In the genomic region with DNA sequence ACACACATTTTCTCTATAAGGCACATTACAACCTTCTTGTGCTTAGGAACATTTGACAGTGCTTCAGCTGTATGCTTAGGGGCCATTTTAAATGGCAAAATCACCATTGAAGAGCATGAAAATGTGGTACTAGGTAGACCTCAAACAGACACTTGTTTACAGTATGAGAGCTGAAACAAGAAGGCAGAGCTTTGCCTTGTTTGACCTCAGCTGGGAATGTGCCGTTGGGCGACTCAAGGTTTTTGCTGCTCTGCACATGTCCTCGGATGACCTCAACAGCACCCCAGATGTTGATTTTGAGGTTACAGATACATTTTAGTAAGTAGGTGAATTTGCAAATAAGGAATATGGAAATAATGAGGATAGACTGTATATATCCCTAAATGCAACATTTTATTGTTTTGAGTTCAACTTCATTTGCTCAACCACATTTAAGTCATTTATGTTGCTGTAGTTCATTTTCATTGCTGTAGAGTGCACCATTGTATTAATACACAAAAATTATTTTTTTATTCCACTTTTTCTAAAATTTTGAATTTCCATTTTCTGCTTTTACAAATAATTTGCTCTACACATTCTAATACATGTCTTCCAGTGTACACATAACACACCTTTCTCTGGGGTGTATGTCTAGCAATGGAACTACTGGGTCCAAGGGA, we compare ENCODE assay signal across 23 cellular contexts.
DNase-seq lines count a peak whose midpoint lies in the region; ATAC-seq, FAIRE-seq and TF ChIP-seq lines count a peak whose summit lies in the region.
"Had no signal": no experiment of that assay in that cellular context is flagged by ENCODE, and none has a peak within 500 bp of the region (broad histone marks: within the 10 kb centered on the region; RNA-seq: fewer than 3 reads in every experiment).

No MANE protein-coding gene starts in this region.

- H3K27me3 ChIP-seq in CD8-positive, alpha-beta T cell (ENCODE audit: insufficient read depth, low read length), result no peaks in the 10 kb centered on the region
- H3K27me3 ChIP-seq in RWPE2 (ENCODE audit: insufficient read depth, poor library complexity, severe bottlenecking) (no peaks in the 10 kb centered on the region), foreskin keratinocyte (no peaks in the 10 kb centered on the region), WERI-Rb-1 (ENCODE audit: insufficient read depth, low read depth, severe bottlenecking) (no peaks in the 10 kb centered on the region)
- H3K27me3 ChIP-seq: transverse colon had no signal

- H3K27ac ChIP-seq in CD8-positive, alpha-beta T cell (ENCODE audit: low read depth, low read length), result no peak overlapping the region
- H3K27ac ChIP-seq in RWPE2 (ENCODE audit: poor library complexity, severe bottlenecking), result peak overlapping the region; percentile 20
- peak overlapping the region; percentile 49 for H3K27ac ChIP-seq in foreskin keratinocyte
- H3K27ac ChIP-seq in WERI-Rb-1, result no peak overlapping the region
- H3K27ac ChIP-seq: coronary artery, prostate gland, transverse colon had no signal

- FAIRE-seq in GM12891 (lab: Jason Lieb, UNC), result peak; percentile 71
- FAIRE-seq: GM18507 had no signal

- peaks cover 2% of the 10 kb centered on the region for H3K9me3 Mint-ChIP-seq in CD8-positive, alpha-beta T cell

- no peak for DNase-seq in CD8-positive, alpha-beta T cell
- DNase-seq in GM12891 (ENCODE audit: insufficient read length, low spot score) (no peak), RWPE2 (ENCODE audit: low spot score) (no peak), foreskin keratinocyte (no peak), WERI-Rb-1 (no peak), superior temporal gyrus (ENCODE audit: extremely low spot score) (no peak)
- DNase-seq: activated CD4-positive, alpha-beta T cell treated with anti-CD3 and anti-CD28 coated beads, Interleukin-2, amount 50 U/mL, for 1 hour; activated naive CD8-positive, alpha-beta T cell treated with anti-CD3 and anti-CD28 coated beads, Interleukin-2, amount 10 ng/mL, durations not matched to agents 7 days and 5 days; activated T-cell treated with anti-CD3 and anti-CD28 coated beads, Interleukin-2, amount 50 U/mL, for 48 hours; COR-L47; NCI-H146; NCI-H2171; SHP77 treated with DMSO at 0.1 percent for 48 hours; stimulated activated CD4-positive, alpha-beta T cell treated with anti-CD3 and anti-CD28 coated beads, Interleukin-2, amount 100 ng/mL, for 24 hours; stimulated activated naive CD4-positive, alpha-beta T cell treated with Interleukin-2 at 50 U/mL for 16 hours; T-cell; transverse colon had no signal

- no peaks in the 10 kb centered on the region for H3K4me1 Mint-ChIP-seq in CD8-positive, alpha-beta T cell (ENCODE audit: low read depth)

- no peaks in the 10 kb centered on the region for H3K27me3 Mint-ChIP-seq in CD8-positive, alpha-beta T cell (ENCODE audit: low read depth)
- H3K27me3 Mint-ChIP-seq: activated naive CD8-positive, alpha-beta T cell treated with anti-CD3 and anti-CD28 coated beads, Interleukin-2, amount 10 ng/mL, durations not matched to agents 7 days and 5 days; T-cell had no signal

- H3K4me3 Mint-ChIP-seq in CD8-positive, alpha-beta T cell, result no peak overlapping the region
- H3K4me3 Mint-ChIP-seq: activated naive CD8-positive, alpha-beta T cell treated with anti-CD3 and anti-CD28 coated beads, Interleukin-2, amount 10 ng/mL, durations not matched to agents 7 days and 5 days; neural crest cell; T-cell had no signal

- POLR2A ChIA-PET in CD8-positive, alpha-beta T cell (lab: Charles Lee), result no interaction called here

- TF ChIP-seq POLR2A in GM12891 (IDR thresholded peaks at IDR 0.05; ENCODE audit: low read depth, low read length), result no peak

- CTCF ChIA-PET in CD8-positive, alpha-beta T cell (lab: Charles Lee), result no interaction called here

- H3K4me1 ChIP-seq in CD8-positive, alpha-beta T cell (ENCODE audit: insufficient read depth, low read length), result no peaks in the 10 kb centered on the region
- peaks cover 39% of the 10 kb centered on the region for H3K4me1 ChIP-seq in RWPE2 (ENCODE audit: insufficient read depth, poor library complexity, severe bottlenecking)
- peaks cover 31% of the 10 kb centered on the region for H3K4me1 ChIP-seq in foreskin keratinocyte
- H3K4me1 ChIP-seq: HAP-1, prostate gland had no signal

- no peak for ATAC-seq in CD8-positive, alpha-beta T cell
- ATAC-seq in RWPE2 (ENCODE audit: low read depth) (no peak), foreskin keratinocyte (no peak), GM19397 (IDR thresholded peaks at IDR 0.05; ENCODE audit: unreplicated experiment) (no peak)
- ATAC-seq: T-cell had no signal

- H3K36me3 Mint-ChIP-seq in CD8-positive, alpha-beta T cell, result peaks cover 20% of the 10 kb centered on the region

- H3K36me3 ChIP-seq in CD8-positive, alpha-beta T cell (ENCODE audit: insufficient read depth, low read length), result no peaks in the 10 kb centered on the region
- H3K36me3 ChIP-seq in RWPE2 (ENCODE audit: low read depth) (no peaks in the 10 kb centered on the region), WERI-Rb-1 (no peaks in the 10 kb centered on the region)
- H3K36me3 ChIP-seq: HAP-1, prostate gland, transverse colon had no signal

- no peak overlapping the region for H3K27ac Mint-ChIP-seq in CD8-positive, alpha-beta T cell
- H3K27ac Mint-ChIP-seq: activated naive CD8-positive, alpha-beta T cell treated with anti-CD3 and anti-CD28 coated beads, Interleukin-2, amount 10 ng/mL, durations not matched to agents 7 days and 5 days; T-cell had no signal

- TF ChIP-seq CTCF in CD8-positive, alpha-beta T cell (IDR thresholded peaks at IDR 0.05), result peak; percentile 30
- TF ChIP-seq CTCF in RWPE2 (IDR thresholded peaks at IDR 0.05; ENCODE audit: poor library complexity, severe bottlenecking) (peak; percentile 21), foreskin keratinocyte (conservative IDR thresholded peaks at IDR 0.05) (peak; percentile 49), WERI-Rb-1 (IDR thresholded peaks at IDR 0.05; ENCODE audit: low read depth, low read length) (no peak)

- intact Hi-C loops in CD8-positive, alpha-beta T cell (cut with DNase I, micrococcal nuclease), result loop anchor here in 1 of 2 experiments (1.0 kb wide), 1 partner anchor 629 kb away; no protein-coding TSS in a partner anchor

- no peaks in the 10 kb centered on the region for H3K9me3 ChIP-seq in CD8-positive, alpha-beta T cell (ENCODE audit: low read length)
- H3K9me3 ChIP-seq in RWPE2 (ENCODE audit: severe bottlenecking), result peaks cover 6% of the 10 kb centered on the region
- H3K9me3 ChIP-seq in WERI-Rb-1 (ENCODE audit: severe bottlenecking), result peaks cover 6% of the 10 kb centered on the region
- H3K9me3 ChIP-seq: HAP-1, prostate gland, transverse colon had no signal

- no peak overlapping the region for H3K4me3 ChIP-seq in CD8-positive, alpha-beta T cell (ENCODE audit: low read depth, low read length)
- H3K4me3 ChIP-seq in RWPE2 (ENCODE audit: severe bottlenecking) (no peak overlapping the region), WERI-Rb-1 (ENCODE audit: low read depth, low read length) (no peak overlapping the region)
- H3K4me3 ChIP-seq: coronary artery, HAP-1, prostate gland, transverse colon had no signal

TF ChIP-seq in GM12891, 5 proteins besides CTCF, POLR2A, EP300 and RAD21:
- no peak for TF ChIP-seq SPI1 (IDR thresholded peaks at IDR 0.05; ENCODE audit: low read depth, low read length)
- no peak for TF ChIP-seq POLR2AphosphoS5 (IDR thresholded peaks at IDR 0.05; ENCODE audit: low read depth, low read length)
- no peak for TF ChIP-seq POU2F2 (IDR thresholded peaks at IDR 0.05; ENCODE audit: low read depth, low read length)
- TF ChIP-seq TAF1 (IDR thresholded peaks at IDR 0.05; ENCODE audit: low read depth, low read length), result no peak
- TF ChIP-seq PAX5 (IDR thresholded peaks at IDR 0.05; ENCODE audit: insufficient read depth, low read length, severe bottlenecking), result no peak

Comparison
In these comparisons a context has a peak if more than half of its experiments do, and no peak if none do; other contexts are left out.
1. H3K27ac ChIP-seq: peak in RWPE2 (single experiment) and foreskin keratinocyte (single experiment); none in CD8-positive, alpha-beta T cell (single experiment) and WERI-Rb-1 (single experiment).